ENCODE assay signal across 7 cellular contexts in genomic region chr16:25050987-25051386, GRCh38. TPM values are rescaled to one million over a fixed set of nuclear protein-coding genes. Genes with fewer than 3 reads are reported as not detected.
DNase-seq lines count a peak whose midpoint lies in the region; ATAC-seq and TF ChIP-seq lines count a peak whose summit lies in the region.
"Not testable (repeated sequence)": the region's sequence is repeated elsewhere in the genome, so short reads cannot be mapped to it uniquely, and the experiment has no call there.

No MANE protein-coding gene starts in this region.

- intact Hi-C loops in Calu3 (cut with micrococcal nuclease; ENCODE audit: unreplicated experiment), result loop anchor here (2.0 kb wide), 1 partner anchor 60 kb away; the partner anchor contains the start of gene LCMT1
- intact Hi-C loops in mammary epithelial cell (cut with micrococcal nuclease); natural killer cell (cut with micrococcal nuclease): not testable (repeated sequence)
- intact Hi-C loops in heart right ventricle (cut with DNase I), result loop anchor here in 6 of 10 donors (5.0 to 10.0 kb wide), 5 partner anchors 39 to 176 kb away; no protein-coding TSS in a partner anchor

- not testable (repeated sequence) for H3K9me3 ChIP-seq in mammary epithelial cell (replicated peaks; ENCODE audit: insufficient read depth, low read length); heart right ventricle

- H3K36me3 Mint-ChIP-seq in Calu3 (ENCODE audit: insufficient read depth, unreplicated experiment), result peaks cover 23% of the 10 kb centered on the region
- H3K36me3 Mint-ChIP-seq in T-cell; activated T-helper 17 cell treated with anti-CD3 and anti-CD28 coated beads, Interleukin-2, amount 50 U/mL, for 72 hours (ENCODE audit: low read depth); natural killer cell; stimulated activated naive B cell treated with anti-CD40 and anti-IgM and Interleukin-4, amounts not matched to agents 10 μg/mL and 1 μg/mL and 100 μg/mL, for 72 hours: not testable (repeated sequence)

- not testable (repeated sequence) for H3K79me2 ChIP-seq in mammary epithelial cell (ENCODE audit: insufficient read depth, low read length)

- CTCF ChIA-PET in Calu3 (lab: Charles Lee) (interaction anchor here (0.6 to 1.0 kb wide), 5 partner anchors 61 to 685 kb away, joined by 3 to 5 read pairs (median 4); no protein-coding TSS in a partner anchor), T-cell (lab: Charles Lee) (interaction anchor here in 1 of 2 donors (1.3 kb wide), 1 partner anchor 57 kb away, joined by 4 read pairs; no protein-coding TSS in a partner anchor)
- CTCF ChIA-PET in mammary epithelial cell (lab: Charles Lee; ENCODE audit: low non-redundant PET), result not testable (repeated sequence)

- not testable (repeated sequence) for TF ChIP-seq CTCF in Calu3 (IDR thresholded peaks at IDR 0.05; ENCODE audit: unreplicated experiment); mammary epithelial cell (conservative IDR thresholded peaks at IDR 0.05 in 1 of 2, IDR thresholded peaks at IDR 0.05 in 1 of 2; ENCODE audit: extremely low read depth in 1 of 2, insufficient read depth in 1 of 2, low read depth in 1 of 2, low read length in 2 of 2); heart right ventricle (IDR thresholded peaks at IDR 0.05); natural killer cell (IDR thresholded peaks at IDR 0.05)

- not testable (repeated sequence) for H3K4me3 Mint-ChIP-seq in Calu3 (ENCODE audit: low read depth, unreplicated experiment); natural killer cell; stimulated activated naive B cell treated with anti-CD40 and anti-IgM and Interleukin-4, amounts not matched to agents 10 μg/mL and 1 μg/mL and 100 μg/mL, for 72 hours
- H3K4me3 Mint-ChIP-seq in T-cell, result peak overlapping the region in 1 of 3 donors; percentile 91
- peak overlapping the region; percentile 94 for H3K4me3 Mint-ChIP-seq in activated T-helper 17 cell treated with anti-CD3 and anti-CD28 coated beads, Interleukin-2, amount 50 U/mL, for 72 hours

- not testable (repeated sequence) for H3K36me3 ChIP-seq in mammary epithelial cell (ENCODE audit: insufficient read depth, low read length); heart right ventricle

- H3K9ac ChIP-seq in mammary epithelial cell (ENCODE audit: insufficient read depth, low read length), result not testable (repeated sequence)

- dilution Hi-C loops in mammary epithelial cell (cut with HindIII; ENCODE audit: low sequenced_read_pairs), result loop anchor here (5.0 kb wide), 1 partner anchor 56 kb away; no protein-coding TSS in a partner anchor

- not testable (repeated sequence) for ATAC-seq in T-cell (replicated peaks in 1 of 4); activated T-helper 17 cell treated with anti-CD3 and anti-CD28 coated beads, Interleukin-2, amount 50 U/mL, for 72 hours (replicated peaks); heart right ventricle; natural killer cell; stimulated activated naive B cell treated with anti-CD40 and anti-IgM and Interleukin-4, amounts not matched to agents 10 μg/mL and 1 μg/mL and 100 μg/mL, for 72 hours (replicated peaks)

- H3K4me1 Mint-ChIP-seq in Calu3 (ENCODE audit: low read depth, unreplicated experiment) (peaks cover 51% of the 10 kb centered on the region), T-cell (peaks cover 51 to 54% (median 53%) of the 10 kb centered on the region in 3 donors), natural killer cell (peaks cover 26 to 31% of the 10 kb centered on the region in 2 donors)
- peaks cover 32% of the 10 kb centered on the region for H3K4me1 Mint-ChIP-seq in activated T-helper 17 cell treated with anti-CD3 and anti-CD28 coated beads, Interleukin-2, amount 50 U/mL, for 72 hours
- peaks cover 26 to 56% of the 10 kb centered on the region in 2 donors for H3K4me1 Mint-ChIP-seq in stimulated activated naive B cell treated with anti-CD40 and anti-IgM and Interleukin-4, amounts not matched to agents 10 μg/mL and 1 μg/mL and 100 μg/mL, for 72 hours

- not testable (repeated sequence) for BruUV-seq in Calu3 (replicated peaks; lab: Mats Ljungman, UMichigan); mammary epithelial cell (replicated peaks; lab: Mats Ljungman, UMichigan)

- not testable (repeated sequence) for DNase-seq in Calu3; T-cell; mammary epithelial cell; heart right ventricle; natural killer cell; stimulated activated naive B cell treated with anti-CD40 and anti-IgM and Interleukin-4, amounts not matched to agents 10 μg/mL and 1 μg/mL and 100 μg/mL, for 72 hours

- H3K27me3 ChIP-seq in mammary epithelial cell (ENCODE audit: insufficient read depth, low read length); heart right ventricle: not testable (repeated sequence)

- POLR2A ChIA-PET in T-cell (lab: Charles Lee), result interaction anchor here in 1 of 2 donors (0.7 kb wide), 1 partner anchor 86 kb away, joined by 8 read pairs; no protein-coding TSS in a partner anchor

- H3K4me1 ChIP-seq in mammary epithelial cell (ENCODE audit: insufficient read depth, low read length) (peaks cover 28% of the 10 kb centered on the region), heart right ventricle (peaks cover 0 to 54% (median 29%) of the 10 kb centered on the region in 9 donors)

- H3K4me2 ChIP-seq in mammary epithelial cell (ENCODE audit: insufficient read depth, low read depth, low read length), result not testable (repeated sequence)

- not testable (repeated sequence) for H4K20me1 ChIP-seq in mammary epithelial cell (ENCODE audit: insufficient read depth, low read length)

- not testable (repeated sequence) for H3K27me3 Mint-ChIP-seq in Calu3 (ENCODE audit: unreplicated experiment); T-cell; activated T-helper 17 cell treated with anti-CD3 and anti-CD28 coated beads, Interleukin-2, amount 50 U/mL, for 72 hours; natural killer cell (ENCODE audit: low read depth in 2 of 2); stimulated activated naive B cell treated with anti-CD40 and anti-IgM and Interleukin-4, amounts not matched to agents 10 μg/mL and 1 μg/mL and 100 μg/mL, for 72 hours

- peak overlapping the region; percentile 35 for H2AFZ ChIP-seq in mammary epithelial cell (ENCODE audit: low read depth, low read length)

- in situ Hi-C loops in mammary epithelial cell (cut with MboI; ENCODE audit: low sequenced_read_pairs in 2 of 2), result loop anchor here (5.0 to 10.0 kb wide), 3 partner anchors 61 to 174 kb away; partner anchors contain the start of gene LCMT1 (in 1 of the 2)

- H3K27ac ChIP-seq in mammary epithelial cell (ENCODE audit: insufficient read depth, low read depth, low read length), result not testable (repeated sequence)
- peak overlapping the region; percentile 36 to 97 (median 78) for H3K27ac ChIP-seq in heart right ventricle

- H3K27ac Mint-ChIP-seq in Calu3 (ENCODE audit: unreplicated experiment) (peak overlapping the region; percentile 99), T-cell (peak overlapping the region; percentile 98 to 99), natural killer cell (peak overlapping the region; percentile 95 to 98)
- H3K27ac Mint-ChIP-seq in activated T-helper 17 cell treated with anti-CD3 and anti-CD28 coated beads, Interleukin-2, amount 50 U/mL, for 72 hours, result peak overlapping the region; percentile 76
- peak overlapping the region; percentile 25 for H3K27ac Mint-ChIP-seq in stimulated activated naive B cell treated with anti-CD40 and anti-IgM and Interleukin-4, amounts not matched to agents 10 μg/mL and 1 μg/mL and 100 μg/mL, for 72 hours

- 100% methylated on average over 3 of the region's 3 CpGs for WGBS in mammary epithelial cell (ENCODE audit: low coverage, missing lambda C conversion rate)
- WGBS in heart right ventricle, 2 donors, result 96% methylated on average over 3 of the region's 3 CpGs

- H3K4me3 ChIP-seq in mammary epithelial cell (replicated peaks in 1 of 3; ENCODE audit: insufficient read depth in 1 of 3, low read depth in 2 of 3, low read length in 3 of 3); heart right ventricle: not testable (repeated sequence)

- H3K9me3 Mint-ChIP-seq in Calu3 (ENCODE audit: low read depth, unreplicated experiment); T-cell; activated T-helper 17 cell treated with anti-CD3 and anti-CD28 coated beads, Interleukin-2, amount 50 U/mL, for 72 hours; natural killer cell; stimulated activated naive B cell treated with anti-CD40 and anti-IgM and Interleukin-4, amounts not matched to agents 10 μg/mL and 1 μg/mL and 100 μg/mL, for 72 hours: not testable (repeated sequence)

RNA-seq across cellular contexts. Expression of gene ARHGAP17, which starts 35.8 kb away (rescaled TPM):
- total RNA-seq in Calu3 (2022) (67.2 and 85.6 TPM in 2 replicates), T-cell (10 to 100 TPM; 61.5 to 78.1 (median 72.5) TPM), mammary epithelial cell (10 to 100 TPM; 11.2 to 45.5 TPM), heart right ventricle (10 to 100 TPM; 45.7 to 95.9 (median 76.2) TPM), natural killer cell (10 to 100 TPM; 67.0 to 85.7 (median 84.7) TPM)
- total RNA-seq in activated T-helper 17 cell treated with anti-CD3 and anti-CD28 coated beads, Interleukin-2, amount 50 U/mL, for 72 hours, result 10 to 100 TPM; 47.7 to 73.8 TPM
- polyA plus RNA-seq in mammary epithelial cell (10.4 TPM), heart right ventricle (10 to 100 TPM; 30.4 to 54.7 TPM)
- 93.1 TPM for polyA minus RNA-seq in mammary epithelial cell

Comparison
In these comparisons a context has a peak if more than half of its experiments do, and no peak if none do; other contexts are left out.
1. H3K27ac Mint-ChIP-seq: peak in every context shown above with its lines; median percentile 99 in Calu3; 98 in T-cell; 96 in natural killer cell; 76 in activated T-helper 17 cell treated with anti-CD3 and anti-CD28 coated beads, Interleukin-2, amount 50 U/mL, for 72 hours; 25 in stimulated activated naive B cell treated with anti-CD40 and anti-IgM and Interleukin-4, amounts not matched to agents 10 μg/mL and 1 μg/mL and 100 μg/mL, for 72 hours.